In genomic region chr10:13648425-13648824, GRCh38 we compare ENCODE assay signal across 19 cellular contexts.
"Had no signal": no experiment of that assay in that cellular context is flagged by ENCODE, and none has a peak within 500 bp of the region (broad histone marks: within the 10 kb centered on the region; RNA-seq: fewer than 3 reads in every experiment).

No MANE protein-coding gene starts in this region.

- H3K27ac Mint-ChIP-seq: activated CD4-positive, alpha-beta T cell treated with anti-CD3 and anti-CD28 coated beads, Interleukin-2, amount 10 ng/mL, durations not matched to agents 24 days and 14 days had no signal

- H3K4me3 ChIP-seq: adrenal gland, breast epithelium, lung, suprapubic skin, transverse colon, vagina had no signal

- H3K9me3 ChIP-seq: adrenal gland, breast epithelium, suprapubic skin, transverse colon, vagina had no signal

- H3K27me3 Mint-ChIP-seq: activated CD4-positive, alpha-beta T cell treated with anti-CD3 and anti-CD28 coated beads, Interleukin-2, amount 10 ng/mL, durations not matched to agents 24 days and 14 days had no signal

- H3K4me3 Mint-ChIP-seq: activated CD4-positive, alpha-beta T cell treated with anti-CD3 and anti-CD28 coated beads, Interleukin-2, amount 10 ng/mL, durations not matched to agents 24 days and 14 days; nephron had no signal

- H3K27ac ChIP-seq: adrenal gland, breast epithelium, suprapubic skin, transverse colon, vagina had no signal

- H3K4me1 ChIP-seq: adrenal gland, breast epithelium, suprapubic skin, transverse colon, vagina had no signal

- DNase-seq: activated CD4-positive, alpha-beta T cell treated with anti-CD3 and anti-CD28 coated beads, Interleukin-2, amount 10 ng/mL, durations not matched to agents 24 days and 14 days; activated CD4-positive, CD25-positive, alpha-beta regulatory T cell; activated CD8-positive, alpha-beta memory T cell treated with anti-CD3 and anti-CD28 coated beads, Interleukin-2, amount 50 U/mL, for 4 hours; activated effector memory CD4-positive, alpha-beta T cell treated with anti-CD3 and anti-CD28 coated beads, Interleukin-2, amount 50 U/mL, for 16 hours; activated naive CD4-positive, alpha-beta T cell treated with anti-CD3 and anti-CD28 coated beads, Interleukin-2, amount 50 U/mL, for 16 hours; activated T-cell treated with anti-CD3 and anti-CD28 coated beads, Interleukin-2, amount 50 U/mL, for 48 hours; adrenal gland; cerebellar nuclear complex; effector CD4-positive, alpha-beta T cell; nucleus accumbens; T-helper 1 cell; T1000; transverse colon had no signal

- H3K36me3 ChIP-seq: breast epithelium had no signal

- H3K27me3 ChIP-seq: adrenal gland, breast epithelium, suprapubic skin, transverse colon, vagina had no signal

- H3K9me3 Mint-ChIP-seq: activated CD4-positive, alpha-beta T cell treated with anti-CD3 and anti-CD28 coated beads, Interleukin-2, amount 10 ng/mL, durations not matched to agents 24 days and 14 days; nephron had no signal

- ATAC-seq: esophagus mucosa had no signal
